In the genomic region with DNA sequence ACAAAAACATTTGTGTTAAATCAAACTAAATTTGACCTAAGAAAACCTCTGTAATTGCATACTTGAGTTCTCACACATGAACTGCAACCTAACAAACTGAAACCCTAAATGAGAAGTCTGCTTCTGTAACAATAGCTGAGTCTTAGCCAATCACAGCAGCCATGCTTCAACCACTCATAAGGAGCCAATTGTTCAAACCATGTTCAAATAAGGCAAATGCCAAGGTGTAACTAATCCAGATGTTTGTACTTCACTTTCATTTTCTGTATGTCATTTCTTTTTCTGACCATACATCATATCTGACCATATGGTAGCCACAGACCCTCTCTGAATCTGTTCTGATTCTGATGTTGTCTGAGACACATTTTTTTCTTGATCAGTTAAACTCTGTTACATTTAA, we compare ENCODE assay signal across 24 cellular contexts. TPM values are rescaled to one million over a fixed set of nuclear protein-coding genes. Genes with fewer than 3 reads are reported as not detected.
DNase-seq lines count a peak whose midpoint lies in the region; ATAC-seq and TF ChIP-seq lines count a peak whose summit lies in the region.
"Had no signal": no experiment of that assay in that cellular context is flagged by ENCODE, and none has a peak within 500 bp of the region (broad histone marks: within the 10 kb centered on the region; RNA-seq: fewer than 3 reads in every experiment).

No MANE protein-coding gene starts in this region.

- H3K9me3 Mint-ChIP-seq in activated CD4-positive, alpha-beta memory T cell treated with anti-CD3 and anti-CD28 coated beads for 36 hours = peaks cover 30% of the 10 kb centered on the region
- peaks cover 11% of the 10 kb centered on the region for H3K9me3 Mint-ChIP-seq in activated CD4-positive, alpha-beta memory T cell treated with anti-CD3 and anti-CD28 coated beads, Interleukin-2, amount 10 ng/mL, durations not matched to agents 7 days and 5 days

- CTCF ChIA-PET in activated CD4-positive, alpha-beta memory T cell treated with anti-CD3 and anti-CD28 coated beads for 36 hours (lab: Charles Lee) = interaction anchor here (0.7 to 2.1 kb wide), 3 partner anchors 10 to 44 kb away, joined by 3 to 9 read pairs (median 3); no protein-coding TSS in a partner anchor
- CTCF ChIA-PET in activated CD4-positive, alpha-beta memory T cell treated with anti-CD3 and anti-CD28 coated beads, Interleukin-2, amount 10 ng/mL, durations not matched to agents 7 days and 5 days (lab: Charles Lee) = interaction anchor here (1.9 kb wide), 1 partner anchor 10 kb away, joined by 9 read pairs; no protein-coding TSS in a partner anchor

- ATAC-seq in GM21619 (IDR thresholded peaks at IDR 0.05; ENCODE audit: unreplicated experiment) = peak; percentile 69
- ATAC-seq in HG03565 (IDR thresholded peaks at IDR 0.05; ENCODE audit: unreplicated experiment) = peak; percentile 65
- no peak for ATAC-seq in GM19455 (IDR thresholded peaks at IDR 0.05; ENCODE audit: unreplicated experiment)
- ATAC-seq: HCT116 had no signal

- no peak overlapping the region for H3K4me3 ChIP-seq in fibroblast of the aortic adventitia (ENCODE audit: low read depth, low read length)
- H3K4me3 ChIP-seq: right atrium auricular region, SJSA1 had no signal

- peaks cover 26% of the 10 kb centered on the region for H3K4me1 Mint-ChIP-seq in activated CD4-positive, alpha-beta memory T cell treated with anti-CD3 and anti-CD28 coated beads for 36 hours (ENCODE audit: low read depth)
- H3K4me1 Mint-ChIP-seq in activated CD4-positive, alpha-beta memory T cell treated with anti-CD3 and anti-CD28 coated beads, Interleukin-2, amount 10 ng/mL, durations not matched to agents 7 days and 5 days = peaks cover 8% of the 10 kb centered on the region
- H3K4me1 Mint-ChIP-seq: activated B cell treated with CpG ODN at 0.5 μM for 24 hours had no signal

- intact Hi-C loops in activated CD4-positive, alpha-beta memory T cell treated with anti-CD3 and anti-CD28 coated beads for 36 hours (cut with micrococcal nuclease) = loop anchor here (1.0 to 2.0 kb wide), 2 partner anchors 16 to 30 kb away; no protein-coding TSS in a partner anchor

- no peak overlapping the region for H3K27ac Mint-ChIP-seq in activated CD4-positive, alpha-beta memory T cell treated with anti-CD3 and anti-CD28 coated beads for 36 hours
- H3K27ac Mint-ChIP-seq in activated CD4-positive, alpha-beta memory T cell treated with anti-CD3 and anti-CD28 coated beads, Interleukin-2, amount 10 ng/mL, durations not matched to agents 7 days and 5 days = no peak overlapping the region
- H3K27ac Mint-ChIP-seq: activated B cell treated with CpG ODN at 0.5 μM for 24 hours, type B pancreatic cell had no signal

- H3K4me3 Mint-ChIP-seq in activated CD4-positive, alpha-beta memory T cell treated with anti-CD3 and anti-CD28 coated beads for 36 hours = no peak overlapping the region
- H3K4me3 Mint-ChIP-seq in activated CD4-positive, alpha-beta memory T cell treated with anti-CD3 and anti-CD28 coated beads, Interleukin-2, amount 10 ng/mL, durations not matched to agents 7 days and 5 days = no peak overlapping the region
- H3K4me3 Mint-ChIP-seq: activated B cell treated with CpG ODN at 0.5 μM for 24 hours, type B pancreatic cell had no signal

- DNase-seq in activated CD4-positive, alpha-beta memory T cell treated with anti-CD3 and anti-CD28 coated beads for 36 hours = peak; percentile 8
- DNase-seq in activated CD4-positive, alpha-beta memory T cell treated with anti-CD3 and anti-CD28 coated beads, Interleukin-2, amount 10 ng/mL, durations not matched to agents 7 days and 5 days = no peak
- peak; percentile 35 for DNase-seq in fibroblast of the aortic adventitia (ENCODE audit: low read depth)
- DNase-seq in kidney tubule cell (ENCODE audit: low spot score) = no peak
- DNase-seq in erythroblast (lab: John Stamatoyannopoulos, UW) = no peak
- DNase-seq: activated B cell treated with CpG ODN at 0.5 μM for 24 hours; activated gamma-delta T cell; C1 segment of cervical spinal cord; DMS153; effector CD8-positive, alpha-beta T cell; NCI-H2081; NCI-H526; nucleus accumbens; stimulated activated naive CD4-positive, alpha-beta T cell had no signal

- H3K27me3 Mint-ChIP-seq in activated CD4-positive, alpha-beta memory T cell treated with anti-CD3 and anti-CD28 coated beads for 36 hours = no peaks in the 10 kb centered on the region
- H3K27me3 Mint-ChIP-seq in activated CD4-positive, alpha-beta memory T cell treated with anti-CD3 and anti-CD28 coated beads, Interleukin-2, amount 10 ng/mL, durations not matched to agents 7 days and 5 days = no peaks in the 10 kb centered on the region

- peaks cover 35% of the 10 kb centered on the region for H3K36me3 Mint-ChIP-seq in activated CD4-positive, alpha-beta memory T cell treated with anti-CD3 and anti-CD28 coated beads for 36 hours
- peaks cover 40% of the 10 kb centered on the region for H3K36me3 Mint-ChIP-seq in activated CD4-positive, alpha-beta memory T cell treated with anti-CD3 and anti-CD28 coated beads, Interleukin-2, amount 10 ng/mL, durations not matched to agents 7 days and 5 days (ENCODE audit: low read depth)
- H3K36me3 Mint-ChIP-seq: type B pancreatic cell had no signal

- TF ChIP-seq CTCF in fibroblast of the aortic adventitia (IDR thresholded peaks at IDR 0.05; ENCODE audit: insufficient read depth, low read length) = no peak

- POLR2A ChIA-PET in activated CD4-positive, alpha-beta memory T cell treated with anti-CD3 and anti-CD28 coated beads for 36 hours (lab: Charles Lee) = no interaction called here
- POLR2A ChIA-PET in activated CD4-positive, alpha-beta memory T cell treated with anti-CD3 and anti-CD28 coated beads, Interleukin-2, amount 10 ng/mL, durations not matched to agents 7 days and 5 days (lab: Charles Lee) = no interaction called here

- TF ChIP-seq POLR2A in erythroblast (IDR thresholded peaks at IDR 0.05; ENCODE audit: low read length) = no peak

RNA-seq across cellular contexts. Expression of gene ANTXRL, which starts 47.5 kb away (rescaled TPM):
- total RNA-seq in activated CD4-positive, alpha-beta memory T cell treated with anti-CD3 and anti-CD28 coated beads for 36 hours = not detected
- not detected for total RNA-seq in activated CD4-positive, alpha-beta memory T cell treated with anti-CD3 and anti-CD28 coated beads, Interleukin-2, amount 10 ng/mL, durations not matched to agents 7 days and 5 days
- not detected in 2 replicates for total RNA-seq in fibroblast of the aortic adventitia (ENCODE audit: low replicate concordance)
- total RNA-seq: A673; activated B cell treated with CpG ODN at 0.5 μM for 24 hours; lung microvascular endothelial cell; right atrium auricular region; SJSA1; T-helper 2 cell treated with Interferon-gamma antibody and Interleukin-4, amounts not matched to agents 100 ng/mL and 5 ng/mL, for 36 hours had no signal

Comparison
In these comparisons a context has a peak if more than half of its experiments do, and no peak if none do; other contexts are left out.
1. DNase-seq: peak in activated CD4-positive, alpha-beta memory T cell treated with anti-CD3 and anti-CD28 coated beads for 36 hours (single experiment) and fibroblast of the aortic adventitia (single experiment); none in activated CD4-positive, alpha-beta memory T cell treated with anti-CD3 and anti-CD28 coated beads, Interleukin-2, amount 10 ng/mL, durations not matched to agents 7 days and 5 days (single experiment), kidney tubule cell (single experiment) and erythroblast (0 of 2).